Comparison of ENCODE assay signal across 1 cellular context in the genomic region with DNA sequence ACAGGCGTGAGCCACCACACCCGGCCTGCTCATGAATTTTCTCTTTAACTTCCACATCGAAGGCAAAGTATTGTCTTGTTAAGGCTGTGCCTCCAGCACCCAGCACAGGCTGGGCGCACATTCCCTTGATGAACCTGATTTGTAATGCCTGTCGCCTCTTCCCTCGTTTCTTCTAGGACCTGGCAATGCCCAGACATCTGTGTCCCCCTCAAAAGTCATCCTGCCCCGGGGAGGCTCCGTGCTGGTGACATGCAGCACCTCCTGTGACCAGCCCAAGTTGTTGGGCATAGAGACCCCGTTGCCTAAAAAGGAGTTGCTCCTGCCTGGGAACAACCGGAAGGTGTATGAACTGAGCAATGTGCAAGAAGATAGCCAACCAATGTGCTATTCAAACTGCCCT.
TF ChIP-seq lines count a peak whose summit lies in the region.

No MANE protein-coding gene starts in this region.

TF ChIP-seq in GM12878, 131 proteins besides CTCF, POLR2A, EP300 and RAD21:
- TF ChIP-seq JUND (IDR thresholded peaks at IDR 0.05; ENCODE audit: low read depth, low read length) (no peak), CREB1 (IDR thresholded peaks at IDR 0.05; ENCODE audit: low read depth) (no peak), MEF2A (IDR thresholded peaks at IDR 0.05; ENCODE audit: insufficient read depth, low read depth, low read length) (no peak), BHLHE40 (IDR thresholded peaks at IDR 0.05; ENCODE audit: borderline replicate concordance in 1 of 2, low read depth in 2 of 2, low read length in 1 of 2) (no peak), IRF4 (IDR thresholded peaks at IDR 0.05; ENCODE audit: low read depth, low read length) (no peak), SUPT20H (IDR thresholded peaks at IDR 0.05; ENCODE audit: borderline replicate concordance, control insufficient read depth, low read depth, low read length) (no peak), ZSCAN29 (IDR thresholded peaks at IDR 0.05) (no peak), SRF (IDR thresholded peaks at IDR 0.05; ENCODE audit: low read depth in 2 of 2, low read length in 2 of 2) (no peak), SREBF2 (IDR thresholded peaks at IDR 0.05; ENCODE audit: low read length) (no peak), KAT2A (conservative IDR thresholded peaks at IDR 0.05; ENCODE audit: control insufficient read depth, low read depth, low read length) (no peak), ZNF622 (IDR thresholded peaks at IDR 0.05) (no peak), TCF12 (IDR thresholded peaks at IDR 0.05; ENCODE audit: low read depth, low read length) (no peak), DPF2 (IDR thresholded peaks at IDR 0.05) (no peak), SIN3A (IDR thresholded peaks at IDR 0.05; ENCODE audit: low read depth, low read length) (no peak)
- TF ChIP-seq, protein P1, sequence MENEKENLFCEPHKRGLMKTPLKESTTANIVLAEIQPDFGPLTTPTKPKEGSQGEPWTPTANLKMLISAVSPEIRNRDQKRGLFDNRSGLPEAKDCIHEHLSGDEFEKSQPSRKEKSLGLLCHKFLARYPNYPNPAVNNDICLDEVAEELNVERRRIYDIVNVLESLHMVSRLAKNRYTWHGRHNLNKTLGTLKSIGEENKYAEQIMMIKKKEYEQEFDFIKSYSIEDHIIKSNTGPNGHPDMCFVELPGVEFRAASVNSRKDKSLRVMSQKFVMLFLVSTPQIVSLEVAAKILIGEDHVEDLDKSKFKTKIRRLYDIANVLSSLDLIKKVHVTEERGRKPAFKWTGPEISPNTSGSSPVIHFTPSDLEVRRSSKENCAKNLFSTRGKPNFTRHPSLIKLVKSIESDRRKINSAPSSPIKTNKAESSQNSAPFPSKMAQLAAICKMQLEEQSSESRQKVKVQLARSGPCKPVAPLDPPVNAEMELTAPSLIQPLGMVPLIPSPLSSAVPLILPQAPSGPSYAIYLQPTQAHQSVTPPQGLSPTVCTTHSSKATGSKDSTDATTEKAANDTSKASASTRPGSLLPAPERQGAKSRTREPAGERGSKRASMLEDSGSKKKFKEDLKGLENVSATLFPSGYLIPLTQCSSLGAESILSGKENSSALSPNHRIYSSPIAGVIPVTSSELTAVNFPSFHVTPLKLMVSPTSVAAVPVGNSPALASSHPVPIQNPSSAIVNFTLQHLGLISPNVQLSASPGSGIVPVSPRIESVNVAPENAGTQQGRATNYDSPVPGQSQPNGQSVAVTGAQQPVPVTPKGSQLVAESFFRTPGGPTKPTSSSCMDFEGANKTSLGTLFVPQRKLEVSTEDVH (IDR thresholded peaks at IDR 0.05; ENCODE audit: low read depth, partially characterized antibody), result no peak
- TF ChIP-seq, protein P2, sequence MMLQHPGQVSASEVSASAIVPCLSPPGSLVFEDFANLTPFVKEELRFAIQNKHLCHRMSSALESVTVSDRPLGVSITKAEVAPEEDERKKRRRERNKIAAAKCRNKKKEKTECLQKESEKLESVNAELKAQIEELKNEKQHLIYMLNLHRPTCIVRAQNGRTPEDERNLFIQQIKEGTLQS (IDR thresholded peaks at IDR 0.05; ENCODE audit: borderline replicate concordance, extremely low read depth, low read depth, low read length), result no peak
- TF ChIP-seq, protein P3, sequence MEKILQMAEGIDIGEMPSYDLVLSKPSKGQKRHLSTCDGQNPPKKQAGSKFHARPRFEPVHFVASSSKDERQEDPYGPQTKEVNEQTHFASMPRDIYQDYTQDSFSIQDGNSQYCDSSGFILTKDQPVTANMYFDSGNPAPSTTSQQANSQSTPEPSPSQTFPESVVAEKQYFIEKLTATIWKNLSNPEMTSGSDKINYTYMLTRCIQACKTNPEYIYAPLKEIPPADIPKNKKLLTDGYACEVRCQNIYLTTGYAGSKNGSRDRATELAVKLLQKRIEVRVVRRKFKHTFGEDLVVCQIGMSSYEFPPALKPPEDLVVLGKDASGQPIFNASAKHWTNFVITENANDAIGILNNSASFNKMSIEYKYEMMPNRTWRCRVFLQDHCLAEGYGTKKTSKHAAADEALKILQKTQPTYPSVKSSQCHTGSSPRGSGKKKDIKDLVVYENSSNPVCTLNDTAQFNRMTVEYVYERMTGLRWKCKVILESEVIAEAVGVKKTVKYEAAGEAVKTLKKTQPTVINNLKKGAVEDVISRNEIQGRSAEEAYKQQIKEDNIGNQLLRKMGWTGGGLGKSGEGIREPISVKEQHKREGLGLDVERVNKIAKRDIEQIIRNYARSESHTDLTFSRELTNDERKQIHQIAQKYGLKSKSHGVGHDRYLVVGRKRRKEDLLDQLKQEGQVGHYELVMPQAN (conservative IDR thresholded peaks at IDR 0.05), result no peak
- TF ChIP-seq, protein P4, sequence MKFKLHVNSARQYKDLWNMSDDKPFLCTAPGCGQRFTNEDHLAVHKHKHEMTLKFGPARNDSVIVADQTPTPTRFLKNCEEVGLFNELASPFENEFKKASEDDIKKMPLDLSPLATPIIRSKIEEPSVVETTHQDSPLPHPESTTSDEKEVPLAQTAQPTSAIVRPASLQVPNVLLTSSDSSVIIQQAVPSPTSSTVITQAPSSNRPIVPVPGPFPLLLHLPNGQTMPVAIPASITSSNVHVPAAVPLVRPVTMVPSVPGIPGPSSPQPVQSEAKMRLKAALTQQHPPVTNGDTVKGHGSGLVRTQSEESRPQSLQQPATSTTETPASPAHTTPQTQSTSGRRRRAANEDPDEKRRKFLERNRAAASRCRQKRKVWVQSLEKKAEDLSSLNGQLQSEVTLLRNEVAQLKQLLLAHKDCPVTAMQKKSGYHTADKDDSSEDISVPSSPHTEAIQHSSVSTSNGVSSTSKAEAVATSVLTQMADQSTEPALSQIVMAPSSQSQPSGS (IDR thresholded peaks at IDR 0.05; ENCODE audit: low read length), result no peak
TF ChIP-seq in GM12878: peak in this region for 0.
